ENCODE assay signal across 1 cellular context in the genomic region with DNA sequence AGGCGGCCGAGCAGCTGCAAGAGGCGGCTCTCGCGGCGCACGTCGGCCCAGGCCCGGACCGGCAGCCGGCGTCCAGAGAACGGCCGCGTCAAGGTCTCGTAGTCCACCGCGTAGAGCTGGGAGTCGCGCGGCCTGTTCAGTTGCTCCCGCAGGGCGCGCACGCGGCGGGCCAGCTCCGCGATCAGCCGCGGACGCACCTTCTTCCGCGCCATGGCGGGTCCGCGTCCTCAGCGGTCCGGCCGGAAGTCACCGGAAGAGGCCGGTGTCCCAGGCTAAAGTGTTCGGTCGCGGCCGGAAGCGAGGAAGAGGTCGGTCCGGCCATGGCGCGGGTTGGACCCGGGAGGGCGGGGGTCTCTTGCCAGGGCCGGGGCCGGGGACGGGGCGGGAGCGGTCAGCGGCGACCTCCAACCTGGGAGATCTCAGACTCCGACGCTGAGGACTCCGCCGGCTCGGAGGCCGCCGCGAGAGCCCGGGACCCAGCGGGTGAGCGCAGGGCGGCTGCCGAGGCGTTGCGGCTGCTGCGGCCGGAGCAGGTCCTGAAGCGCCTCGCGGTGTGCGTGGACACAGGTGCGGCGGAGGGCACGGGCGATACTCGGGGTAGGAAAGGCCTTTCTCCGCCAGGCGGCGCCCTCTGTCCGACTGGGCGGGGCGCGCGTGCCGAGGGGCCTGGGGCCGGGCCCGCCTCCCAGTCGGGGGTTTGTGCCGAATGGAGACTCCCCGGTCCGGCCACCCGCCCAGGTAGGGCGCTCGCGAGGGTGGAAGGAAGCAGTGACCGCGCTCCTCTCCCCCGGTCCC.
TF ChIP-seq lines count a peak whose summit lies in the region.

A gene (minus strand): TSS at position 227 of the 795 bp plus-strand sequence. CDS start 15 bp downstream, at position 212.

TF ChIP-seq in HepG2, 621 proteins besides CTCF, POLR2A, EP300 and RAD21 (continued from another document and continues in another):
- TF ChIP-seq, protein P1, sequence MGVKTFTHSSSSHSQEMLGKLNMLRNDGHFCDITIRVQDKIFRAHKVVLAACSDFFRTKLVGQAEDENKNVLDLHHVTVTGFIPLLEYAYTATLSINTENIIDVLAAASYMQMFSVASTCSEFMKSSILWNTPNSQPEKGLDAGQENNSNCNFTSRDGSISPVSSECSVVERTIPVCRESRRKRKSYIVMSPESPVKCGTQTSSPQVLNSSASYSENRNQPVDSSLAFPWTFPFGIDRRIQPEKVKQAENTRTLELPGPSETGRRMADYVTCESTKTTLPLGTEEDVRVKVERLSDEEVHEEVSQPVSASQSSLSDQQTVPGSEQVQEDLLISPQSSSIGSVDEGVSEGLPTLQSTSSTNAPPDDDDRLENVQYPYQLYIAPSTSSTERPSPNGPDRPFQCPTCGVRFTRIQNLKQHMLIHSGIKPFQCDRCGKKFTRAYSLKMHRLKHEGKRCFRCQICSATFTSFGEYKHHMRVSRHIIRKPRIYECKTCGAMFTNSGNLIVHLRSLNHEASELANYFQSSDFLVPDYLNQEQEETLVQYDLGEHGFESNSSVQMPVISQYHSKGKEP (CRISPR knock-in tag; IDR thresholded peaks at IDR 0.05), result 0 out of 2 replicates have a peak, but pooled peaks have one; percentile 17
- TF ChIP-seq FIP1L1 (IDR thresholded peaks at IDR 0.05; ENCODE audit: borderline replicate concordance, insufficient read depth, low read depth, low read length) (no peak), SNRNP70 (IDR thresholded peaks at IDR 0.05; ENCODE audit: low read depth, low read length) (no peak), ZNF282 (IDR thresholded peaks at IDR 0.05; ENCODE audit: partially characterized antibody) (no peak), ZNF839 (CRISPR knock-in tag; IDR thresholded peaks at IDR 0.05; ENCODE audit: borderline replicate concordance) (peak; percentile 80; the same call in 1 of the 2 replicates), PCBP1 (IDR thresholded peaks at IDR 0.05; ENCODE audit: borderline replicate concordance, low read depth, low read length) (no peak; the same call in 1 of the 2 replicates), PLRG1 (conservative IDR thresholded peaks at IDR 0.05) (no peak), TEAD2 (CRISPR knock-in tag; IDR thresholded peaks at IDR 0.05) (no peak), NR3C1 (CRISPR knock-in tag; IDR thresholded peaks at IDR 0.05) (no peak), SALL2 (CRISPR knock-in tag; IDR thresholded peaks at IDR 0.05) (peak; percentile 73; the same call in 1 of the 2 replicates), TBX3 (IDR thresholded peaks at IDR 0.05; ENCODE audit: borderline replicate concordance) (peak; percentile 7; the same call in 1 of the 2 replicates), MIER3 (CRISPR knock-in tag; IDR thresholded peaks at IDR 0.05; ENCODE audit: borderline replicate concordance) (no peak), ZNF160 (CRISPR knock-in tag; IDR thresholded peaks at IDR 0.05) (peak; percentile 68), FOXM1 (CRISPR knock-in tag; IDR thresholded peaks at IDR 0.05) (peak; percentile 50; the same call in 1 of the 2 replicates), ZNF501 (CRISPR knock-in tag; IDR thresholded peaks at IDR 0.05) (peak; percentile 50; the same call in 1 of the 2 replicates), YEATS4 (CRISPR knock-in tag; IDR thresholded peaks at IDR 0.05; ENCODE audit: borderline replicate concordance) (peak; percentile 99), ZNF761 (CRISPR knock-in tag; conservative IDR thresholded peaks at IDR 0.05) (peak; percentile 72), POLR2AphosphoS5 (IDR thresholded peaks at IDR 0.05; ENCODE audit: low read depth, low read length) (peak; percentile 78)
- TF ChIP-seq, protein P2, sequence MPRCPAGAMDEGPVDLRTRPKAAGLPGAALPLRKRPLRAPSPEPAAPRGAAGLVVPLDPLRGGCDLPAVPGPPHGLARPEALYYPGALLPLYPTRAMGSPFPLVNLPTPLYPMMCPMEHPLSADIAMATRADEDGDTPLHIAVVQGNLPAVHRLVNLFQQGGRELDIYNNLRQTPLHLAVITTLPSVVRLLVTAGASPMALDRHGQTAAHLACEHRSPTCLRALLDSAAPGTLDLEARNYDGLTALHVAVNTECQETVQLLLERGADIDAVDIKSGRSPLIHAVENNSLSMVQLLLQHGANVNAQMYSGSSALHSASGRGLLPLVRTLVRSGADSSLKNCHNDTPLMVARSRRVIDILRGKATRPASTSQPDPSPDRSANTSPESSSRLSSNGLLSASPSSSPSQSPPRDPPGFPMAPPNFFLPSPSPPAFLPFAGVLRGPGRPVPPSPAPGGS (CRISPR knock-in tag; IDR thresholded peaks at IDR 0.05), result no peak; the same call in 1 of the 2 replicates
- TF ChIP-seq, protein P3, sequence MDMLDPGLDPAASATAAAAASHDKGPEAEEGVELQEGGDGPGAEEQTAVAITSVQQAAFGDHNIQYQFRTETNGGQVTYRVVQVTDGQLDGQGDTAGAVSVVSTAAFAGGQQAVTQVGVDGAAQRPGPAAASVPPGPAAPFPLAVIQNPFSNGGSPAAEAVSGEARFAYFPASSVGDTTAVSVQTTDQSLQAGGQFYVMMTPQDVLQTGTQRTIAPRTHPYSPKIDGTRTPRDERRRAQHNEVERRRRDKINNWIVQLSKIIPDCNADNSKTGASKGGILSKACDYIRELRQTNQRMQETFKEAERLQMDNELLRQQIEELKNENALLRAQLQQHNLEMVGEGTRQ (IDR thresholded peaks at IDR 0.05; ENCODE audit: low read depth, low read length), result no peak
- TF ChIP-seq, protein P3 (CRISPR knock-in tag; IDR thresholded peaks at IDR 0.05; ENCODE audit: borderline replicate concordance), result peak; percentile 36; the same call in 1 of the 2 replicates
- TF ChIP-seq, protein P4, sequence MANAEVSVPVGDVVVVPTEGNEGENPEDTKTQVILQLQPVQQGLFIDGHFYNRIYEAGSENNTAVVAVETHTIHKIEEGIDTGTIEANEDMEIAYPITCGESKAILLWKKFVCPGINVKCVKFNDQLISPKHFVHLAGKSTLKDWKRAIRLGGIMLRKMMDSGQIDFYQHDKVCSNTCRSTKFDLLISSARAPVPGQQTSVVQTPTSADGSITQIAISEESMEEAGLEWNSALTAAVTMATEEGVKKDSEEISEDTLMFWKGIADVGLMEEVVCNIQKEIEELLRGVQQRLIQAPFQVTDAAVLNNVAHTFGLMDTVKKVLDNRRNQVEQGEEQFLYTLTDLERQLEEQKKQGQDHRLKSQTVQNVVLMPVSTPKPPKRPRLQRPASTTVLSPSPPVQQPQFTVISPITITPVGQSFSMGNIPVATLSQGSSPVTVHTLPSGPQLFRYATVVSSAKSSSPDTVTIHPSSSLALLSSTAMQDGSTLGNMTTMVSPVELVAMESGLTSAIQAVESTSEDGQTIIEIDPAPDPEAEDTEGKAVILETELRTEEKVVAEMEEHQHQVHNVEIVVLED (CRISPR knock-in tag; IDR thresholded peaks at IDR 0.05; ENCODE audit: borderline replicate concordance), result peak; percentile 70; the same call in 1 of the 2 replicates
- TF ChIP-seq, protein P5, sequence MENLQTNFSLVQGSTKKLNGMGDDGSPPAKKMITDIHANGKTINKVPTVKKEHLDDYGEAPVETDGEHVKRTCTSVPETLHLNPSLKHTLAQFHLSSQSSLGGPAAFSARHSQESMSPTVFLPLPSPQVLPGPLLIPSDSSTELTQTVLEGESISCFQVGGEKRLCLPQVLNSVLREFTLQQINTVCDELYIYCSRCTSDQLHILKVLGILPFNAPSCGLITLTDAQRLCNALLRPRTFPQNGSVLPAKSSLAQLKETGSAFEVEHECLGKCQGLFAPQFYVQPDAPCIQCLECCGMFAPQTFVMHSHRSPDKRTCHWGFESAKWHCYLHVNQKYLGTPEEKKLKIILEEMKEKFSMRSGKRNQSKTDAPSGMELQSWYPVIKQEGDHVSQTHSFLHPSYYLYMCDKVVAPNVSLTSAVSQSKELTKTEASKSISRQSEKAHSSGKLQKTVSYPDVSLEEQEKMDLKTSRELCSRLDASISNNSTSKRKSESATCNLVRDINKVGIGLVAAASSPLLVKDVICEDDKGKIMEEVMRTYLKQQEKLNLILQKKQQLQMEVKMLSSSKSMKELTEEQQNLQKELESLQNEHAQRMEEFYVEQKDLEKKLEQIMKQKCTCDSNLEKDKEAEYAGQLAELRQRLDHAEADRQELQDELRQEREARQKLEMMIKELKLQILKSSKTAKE (CRISPR knock-in tag; IDR thresholded peaks at IDR 0.05; ENCODE audit: borderline replicate concordance), result peak; percentile 71; the same call in 1 of the 2 replicates
- TF ChIP-seq, protein P6, sequence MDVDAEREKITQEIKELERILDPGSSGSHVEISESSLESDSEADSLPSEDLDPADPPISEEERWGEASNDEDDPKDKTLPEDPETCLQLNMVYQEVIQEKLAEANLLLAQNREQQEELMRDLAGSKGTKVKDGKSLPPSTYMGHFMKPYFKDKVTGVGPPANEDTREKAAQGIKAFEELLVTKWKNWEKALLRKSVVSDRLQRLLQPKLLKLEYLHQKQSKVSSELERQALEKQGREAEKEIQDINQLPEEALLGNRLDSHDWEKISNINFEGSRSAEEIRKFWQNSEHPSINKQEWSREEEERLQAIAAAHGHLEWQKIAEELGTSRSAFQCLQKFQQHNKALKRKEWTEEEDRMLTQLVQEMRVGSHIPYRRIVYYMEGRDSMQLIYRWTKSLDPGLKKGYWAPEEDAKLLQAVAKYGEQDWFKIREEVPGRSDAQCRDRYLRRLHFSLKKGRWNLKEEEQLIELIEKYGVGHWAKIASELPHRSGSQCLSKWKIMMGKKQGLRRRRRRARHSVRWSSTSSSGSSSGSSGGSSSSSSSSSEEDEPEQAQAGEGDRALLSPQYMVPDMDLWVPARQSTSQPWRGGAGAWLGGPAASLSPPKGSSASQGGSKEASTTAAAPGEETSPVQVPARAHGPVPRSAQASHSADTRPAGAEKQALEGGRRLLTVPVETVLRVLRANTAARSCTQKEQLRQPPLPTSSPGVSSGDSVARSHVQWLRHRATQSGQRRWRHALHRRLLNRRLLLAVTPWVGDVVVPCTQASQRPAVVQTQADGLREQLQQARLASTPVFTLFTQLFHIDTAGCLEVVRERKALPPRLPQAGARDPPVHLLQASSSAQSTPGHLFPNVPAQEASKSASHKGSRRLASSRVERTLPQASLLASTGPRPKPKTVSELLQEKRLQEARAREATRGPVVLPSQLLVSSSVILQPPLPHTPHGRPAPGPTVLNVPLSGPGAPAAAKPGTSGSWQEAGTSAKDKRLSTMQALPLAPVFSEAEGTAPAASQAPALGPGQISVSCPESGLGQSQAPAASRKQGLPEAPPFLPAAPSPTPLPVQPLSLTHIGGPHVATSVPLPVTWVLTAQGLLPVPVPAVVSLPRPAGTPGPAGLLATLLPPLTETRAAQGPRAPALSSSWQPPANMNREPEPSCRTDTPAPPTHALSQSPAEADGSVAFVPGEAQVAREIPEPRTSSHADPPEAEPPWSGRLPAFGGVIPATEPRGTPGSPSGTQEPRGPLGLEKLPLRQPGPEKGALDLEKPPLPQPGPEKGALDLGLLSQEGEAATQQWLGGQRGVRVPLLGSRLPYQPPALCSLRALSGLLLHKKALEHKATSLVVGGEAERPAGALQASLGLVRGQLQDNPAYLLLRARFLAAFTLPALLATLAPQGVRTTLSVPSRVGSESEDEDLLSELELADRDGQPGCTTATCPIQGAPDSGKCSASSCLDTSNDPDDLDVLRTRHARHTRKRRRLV (CRISPR knock-in tag; IDR thresholded peaks at IDR 0.05), result no peak
- TF ChIP-seq, protein P7, sequence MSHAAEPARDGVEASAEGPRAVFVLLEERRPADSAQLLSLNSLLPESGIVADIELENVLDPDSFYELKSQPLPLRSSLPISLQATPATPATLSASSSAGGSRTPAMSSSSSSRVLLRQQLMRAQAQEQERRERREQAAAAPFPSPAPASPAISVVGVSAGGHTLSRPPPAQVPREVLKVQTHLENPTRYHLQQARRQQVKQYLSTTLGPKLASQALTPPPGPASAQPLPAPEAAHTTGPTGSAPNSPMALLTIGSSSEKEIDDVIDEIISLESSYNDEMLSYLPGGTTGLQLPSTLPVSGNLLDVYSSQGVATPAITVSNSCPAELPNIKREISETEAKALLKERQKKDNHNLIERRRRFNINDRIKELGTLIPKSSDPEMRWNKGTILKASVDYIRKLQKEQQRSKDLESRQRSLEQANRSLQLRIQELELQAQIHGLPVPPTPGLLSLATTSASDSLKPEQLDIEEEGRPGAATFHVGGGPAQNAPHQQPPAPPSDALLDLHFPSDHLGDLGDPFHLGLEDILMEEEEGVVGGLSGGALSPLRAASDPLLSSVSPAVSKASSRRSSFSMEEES (CRISPR knock-in tag; IDR thresholded peaks at IDR 0.05), result no peak
- TF ChIP-seq, protein P8, sequence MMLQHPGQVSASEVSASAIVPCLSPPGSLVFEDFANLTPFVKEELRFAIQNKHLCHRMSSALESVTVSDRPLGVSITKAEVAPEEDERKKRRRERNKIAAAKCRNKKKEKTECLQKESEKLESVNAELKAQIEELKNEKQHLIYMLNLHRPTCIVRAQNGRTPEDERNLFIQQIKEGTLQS (CRISPR knock-in tag; IDR thresholded peaks at IDR 0.05), result no peak
- TF ChIP-seq, protein P9, sequence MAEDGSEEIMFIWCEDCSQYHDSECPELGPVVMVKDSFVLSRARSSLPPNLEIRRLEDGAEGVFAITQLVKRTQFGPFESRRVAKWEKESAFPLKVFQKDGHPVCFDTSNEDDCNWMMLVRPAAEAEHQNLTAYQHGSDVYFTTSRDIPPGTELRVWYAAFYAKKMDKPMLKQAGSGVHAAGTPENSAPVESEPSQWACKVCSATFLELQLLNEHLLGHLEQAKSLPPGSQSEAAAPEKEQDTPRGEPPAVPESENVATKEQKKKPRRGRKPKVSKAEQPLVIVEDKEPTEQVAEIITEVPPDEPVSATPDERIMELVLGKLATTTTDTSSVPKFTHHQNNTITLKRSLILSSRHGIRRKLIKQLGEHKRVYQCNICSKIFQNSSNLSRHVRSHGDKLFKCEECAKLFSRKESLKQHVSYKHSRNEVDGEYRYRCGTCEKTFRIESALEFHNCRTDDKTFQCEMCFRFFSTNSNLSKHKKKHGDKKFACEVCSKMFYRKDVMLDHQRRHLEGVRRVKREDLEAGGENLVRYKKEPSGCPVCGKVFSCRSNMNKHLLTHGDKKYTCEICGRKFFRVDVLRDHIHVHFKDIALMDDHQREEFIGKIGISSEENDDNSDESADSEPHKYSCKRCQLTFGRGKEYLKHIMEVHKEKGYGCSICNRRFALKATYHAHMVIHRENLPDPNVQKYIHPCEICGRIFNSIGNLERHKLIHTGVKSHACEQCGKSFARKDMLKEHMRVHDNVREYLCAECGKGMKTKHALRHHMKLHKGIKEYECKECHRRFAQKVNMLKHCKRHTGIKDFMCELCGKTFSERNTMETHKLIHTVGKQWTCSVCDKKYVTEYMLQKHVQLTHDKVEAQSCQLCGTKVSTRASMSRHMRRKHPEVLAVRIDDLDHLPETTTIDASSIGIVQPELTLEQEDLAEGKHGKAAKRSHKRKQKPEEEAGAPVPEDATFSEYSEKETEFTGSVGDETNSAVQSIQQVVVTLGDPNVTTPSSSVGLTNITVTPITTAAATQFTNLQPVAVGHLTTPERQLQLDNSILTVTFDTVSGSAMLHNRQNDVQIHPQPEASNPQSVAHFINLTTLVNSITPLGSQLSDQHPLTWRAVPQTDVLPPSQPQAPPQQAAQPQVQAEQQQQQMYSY (CRISPR knock-in tag; IDR thresholded peaks at IDR 0.05), result 0 out of 2 replicates have a peak, but pooled peaks have one; percentile 26
- TF ChIP-seq, protein P10, sequence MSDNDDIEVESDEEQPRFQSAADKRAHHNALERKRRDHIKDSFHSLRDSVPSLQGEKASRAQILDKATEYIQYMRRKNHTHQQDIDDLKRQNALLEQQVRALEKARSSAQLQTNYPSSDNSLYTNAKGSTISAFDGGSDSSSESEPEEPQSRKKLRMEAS (IDR thresholded peaks at IDR 0.05), result peak; percentile 91
